Comparison of ENCODE assay signal across 15 cellular contexts in the genomic region with DNA sequence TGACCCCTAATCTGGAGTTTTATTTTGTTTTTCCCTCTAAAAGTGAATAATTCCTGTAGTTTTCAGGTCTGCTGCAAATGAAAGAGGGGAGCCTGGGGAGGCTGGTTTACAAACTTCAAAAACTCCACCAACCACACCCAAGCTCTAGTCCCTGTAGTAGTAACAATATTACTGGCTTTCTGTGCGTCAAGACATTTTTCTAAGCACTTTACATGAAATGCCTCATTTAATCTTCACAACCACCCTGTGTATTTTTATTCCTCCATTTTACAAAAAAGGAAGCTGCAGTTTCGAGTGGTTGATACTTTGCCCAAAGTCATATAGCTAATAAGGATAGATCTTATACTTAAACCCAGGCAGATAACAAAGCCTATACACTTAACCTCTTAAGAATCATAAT. TPM values are rescaled to one million over a fixed set of nuclear protein-coding genes. Genes with fewer than 3 reads are reported as not detected.
DNase-seq lines count a peak whose midpoint lies in the region; ATAC-seq and TF ChIP-seq lines count a peak whose summit lies in the region.
"Had no signal": no experiment of that assay in that cellular context is flagged by ENCODE, and none has a peak within 500 bp of the region (broad histone marks: within the 10 kb centered on the region; RNA-seq: fewer than 3 reads in every experiment).

No MANE protein-coding gene starts in this region.

- no peak for DNase-seq in T-helper 17 cell
- no peak for DNase-seq in neuronal stem cell (ENCODE audit: low spot score)
- DNase-seq in NCI-H524 treated with DMSO at 0.1 percent for 48 hours (lab: John Stamatoyannopoulos, UW) = no peak
- no peak for DNase-seq in RPMI8226
- DNase-seq in KBM-7 = no peak
- DNase-seq: caudate nucleus, NCI-H1417, NCI-H510A treated with DMSO at 0.1 percent for 48 hours, nephron progenitor cell, right lobe of liver had no signal

- no peak overlapping the region for H2AFZ ChIP-seq in neuronal stem cell (ENCODE audit: low read length)

- H3K4me1 Mint-ChIP-seq in T-helper 17 cell = peaks cover 11% of the 10 kb centered on the region
- peaks cover 50% of the 10 kb centered on the region for H3K4me1 Mint-ChIP-seq in stimulated activated memory B cell treated with anti-CD40 and anti-IgM and Interleukin-4, amounts not matched to agents 10 μg/mL and 1 μg/mL and 100 μg/mL, for 72 hours

- H3K27me3 Mint-ChIP-seq in T-helper 17 cell = no peaks in the 10 kb centered on the region
- no peaks in the 10 kb centered on the region for H3K27me3 Mint-ChIP-seq in stimulated activated memory B cell treated with anti-CD40 and anti-IgM and Interleukin-4, amounts not matched to agents 10 μg/mL and 1 μg/mL and 100 μg/mL, for 72 hours

- no peak overlapping the region for H3K4me2 ChIP-seq in neuronal stem cell (ENCODE audit: insufficient read depth, low read length, poor library complexity, severe bottlenecking)

- H2BK5ac ChIP-seq in neuronal stem cell (ENCODE audit: low read length) = no peak overlapping the region

- no peak for TF ChIP-seq POLR2A in GM18505 (IDR thresholded peaks at IDR 0.05; ENCODE audit: borderline replicate concordance, extremely low read depth, insufficient read depth, insufficient read length)

- H3K4ac ChIP-seq in neuronal stem cell (ENCODE audit: low read length) = no peak overlapping the region

- no peak overlapping the region for H3K4me3 Mint-ChIP-seq in T-helper 17 cell
- peak overlapping the region; percentile 60 for H3K4me3 Mint-ChIP-seq in stimulated activated memory B cell treated with anti-CD40 and anti-IgM and Interleukin-4, amounts not matched to agents 10 μg/mL and 1 μg/mL and 100 μg/mL, for 72 hours
- H3K4me3 Mint-ChIP-seq: nephron progenitor cell had no signal

- ATAC-seq in GM18505 (IDR thresholded peaks at IDR 0.05; ENCODE audit: unreplicated experiment) (peak; percentile 49), HG02852 (IDR thresholded peaks at IDR 0.05; ENCODE audit: unreplicated experiment) (peak; percentile 68), T-helper 17 cell (no peak)
- peak; percentile 82 for ATAC-seq in stimulated activated memory B cell treated with anti-CD40 and anti-IgM and Interleukin-4, amounts not matched to agents 10 μg/mL and 1 μg/mL and 100 μg/mL, for 72 hours
- ATAC-seq: activated naive CD4-positive, alpha-beta T cell treated with anti-CD3 and anti-CD28 coated beads, Interleukin-2, amount 50 U/mL, for 72 hours; right lobe of liver had no signal

- H3K4me1 ChIP-seq in neuronal stem cell (ENCODE audit: control insufficient read depth in 2 of 2, insufficient read depth in 1 of 2, low read depth in 1 of 2, low read length in 2 of 2) = peaks cover 5 to 12% of the 10 kb centered on the region in 2 donors

- H3K27ac ChIP-seq in neuronal stem cell (replicated peaks; ENCODE audit: low read length) = no peak overlapping the region
- H3K27ac ChIP-seq: right lobe of liver, SK-N-MC had no signal

- peak overlapping the region; percentile 21 for H3K27ac Mint-ChIP-seq in T-helper 17 cell
- H3K27ac Mint-ChIP-seq in stimulated activated memory B cell treated with anti-CD40 and anti-IgM and Interleukin-4, amounts not matched to agents 10 μg/mL and 1 μg/mL and 100 μg/mL, for 72 hours = peak overlapping the region; percentile 85
- H3K27ac Mint-ChIP-seq: activated naive CD4-positive, alpha-beta T cell treated with anti-CD3 and anti-CD28 coated beads, Interleukin-2, amount 50 U/mL, for 72 hours had no signal

- peaks cover 0 to 60% of the 10 kb centered on the region in 2 donors for H3K36me3 ChIP-seq in neuronal stem cell (replicated peaks in 1 of 2; ENCODE audit: control insufficient read depth in 2 of 2, insufficient read depth in 2 of 2, low read length in 2 of 2)

- no peak overlapping the region for H2BK12ac ChIP-seq in neuronal stem cell (ENCODE audit: low read length)

- H3K4me3 ChIP-seq in neuronal stem cell (ENCODE audit: low read length in 2 of 2) = no peak overlapping the region
- H3K4me3 ChIP-seq: right lobe of liver, SK-N-MC had no signal

- H3K9me3 ChIP-seq in T-helper 17 cell (ENCODE audit: control insufficient read depth, low read length, poor library complexity, severe bottlenecking) (no peaks in the 10 kb centered on the region), neuronal stem cell (replicated peaks in 1 of 2; ENCODE audit: control insufficient read depth in 2 of 2, insufficient read depth in 1 of 2, low read depth in 1 of 2, low read length in 2 of 2) (no peaks in the 10 kb centered on the region)
- H3K9me3 ChIP-seq: right lobe of liver had no signal

- H3K14ac ChIP-seq in neuronal stem cell (ENCODE audit: low read length) = no peak overlapping the region

- no peak overlapping the region for H2BK120ac ChIP-seq in neuronal stem cell (ENCODE audit: low read depth, low read length)

- H3K9me3 Mint-ChIP-seq in stimulated activated memory B cell treated with anti-CD40 and anti-IgM and Interleukin-4, amounts not matched to agents 10 μg/mL and 1 μg/mL and 100 μg/mL, for 72 hours = no peaks in the 10 kb centered on the region
- H3K9me3 Mint-ChIP-seq: activated naive CD4-positive, alpha-beta T cell treated with anti-CD3 and anti-CD28 coated beads, Interleukin-2, amount 50 U/mL, for 72 hours; nephron progenitor cell had no signal

- H3K27me3 ChIP-seq in neuronal stem cell (ENCODE audit: control insufficient read depth in 3 of 3, insufficient read depth in 3 of 3, low read depth in 1 of 3, low read length in 3 of 3) = no peaks in the 10 kb centered on the region
- H3K27me3 ChIP-seq: right lobe of liver had no signal

- H2BK15ac ChIP-seq in neuronal stem cell (ENCODE audit: low read length) = no peak overlapping the region

- H2AK5ac ChIP-seq in neuronal stem cell (ENCODE audit: low read depth, low read length) = no peak overlapping the region

- peaks cover 2% of the 10 kb centered on the region for H3K36me3 Mint-ChIP-seq in T-helper 17 cell (ENCODE audit: low read depth)
- peaks cover 9% of the 10 kb centered on the region for H3K36me3 Mint-ChIP-seq in stimulated activated memory B cell treated with anti-CD40 and anti-IgM and Interleukin-4, amounts not matched to agents 10 μg/mL and 1 μg/mL and 100 μg/mL, for 72 hours
- H3K36me3 Mint-ChIP-seq: activated naive CD4-positive, alpha-beta T cell treated with anti-CD3 and anti-CD28 coated beads, Interleukin-2, amount 50 U/mL, for 72 hours had no signal

- no peak overlapping the region for H4K91ac ChIP-seq in neuronal stem cell (ENCODE audit: low read depth, low read length, poor library complexity)

- WGBS in neuronal stem cell (ENCODE audit: extremely low coverage in 2 of 2, insufficient read length in 2 of 2, insufficient replicate concordance in 1 of 2), 2 donors = no CpG with 5 or more reads among the region's 2 CpGs

- H3K79me1 ChIP-seq in neuronal stem cell (ENCODE audit: low read depth, low read length) = no peaks in the 10 kb centered on the region

- in situ Hi-C loops in KBM-7 (cut with MboI; ENCODE audit: low pct_unique_long_range_greater_than_20kb, low sequenced_read_pairs) = no loop called here

- H4K8ac ChIP-seq in neuronal stem cell (ENCODE audit: low read depth, low read length) = no peak overlapping the region

- H3K18ac ChIP-seq in neuronal stem cell (ENCODE audit: low read length) = no peak overlapping the region

- H3K9ac ChIP-seq in neuronal stem cell (ENCODE audit: low read depth, low read length, poor library complexity) = no peak overlapping the region

- no peak overlapping the region for H3K23ac ChIP-seq in neuronal stem cell (ENCODE audit: low read depth, low read length, poor library complexity)

RNA-seq across cellular contexts. Expression of a gene that starts 23.5 kb away (rescaled TPM):
- total RNA-seq in T-helper 17 cell = 10 to 100 TPM in 1 of 2 donors, 1 to 10 TPM in 1; 9.9 to 14.1 TPM
- polyA plus RNA-seq in neuronal stem cell (2013, experiment 1 of 2) = 80.5 TPM
- polyA plus RNA-seq in neuronal stem cell (2013, experiment 2 of 2) = 79.9 TPM

RNA-seq across cellular contexts. Expression of a gene that starts 33.5 kb away (rescaled TPM):
- not detected for total RNA-seq in T-helper 17 cell
- polyA plus RNA-seq in neuronal stem cell (2013, experiment 1 of 2) = not detected
- not detected for polyA plus RNA-seq in neuronal stem cell (2013, experiment 2 of 2)
- total RNA-seq: activated naive CD4-positive, alpha-beta T cell treated with anti-CD3 and anti-CD28 coated beads, Interleukin-2, amount 50 U/mL, for 72 hours; right lobe of liver had no signal

RNA-seq across cellular contexts. Expression of a gene that starts 43.8 kb away (rescaled TPM):
- 10 to 100 TPM; 70.0 to 72.6 TPM for total RNA-seq in T-helper 17 cell
- 227 TPM for polyA plus RNA-seq in neuronal stem cell (2013, experiment 1 of 2)
- polyA plus RNA-seq in neuronal stem cell (2013, experiment 2 of 2) = 230 TPM
